12 cellular contexts compared by ENCODE assay signal in the genomic region with DNA sequence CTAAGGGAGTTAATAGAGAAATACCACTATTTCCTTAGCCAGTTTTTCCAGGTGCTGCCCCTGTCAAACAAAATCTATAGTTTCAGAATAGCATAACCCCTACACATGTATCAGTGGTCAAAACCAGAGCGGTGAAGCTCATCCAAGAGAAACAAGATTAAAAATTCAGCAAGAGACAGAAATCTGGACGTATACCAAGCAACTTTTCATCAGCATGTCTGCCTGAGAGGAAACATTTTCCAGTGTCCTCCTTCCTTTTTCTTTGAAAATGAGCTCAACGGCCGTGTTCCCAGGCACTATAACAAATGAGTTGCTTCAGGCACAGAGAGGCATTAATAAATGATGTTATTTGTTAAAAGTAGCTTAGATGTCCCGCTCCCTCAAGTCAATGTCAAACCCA.
DNase-seq lines count a peak whose midpoint lies in the region; TF ChIP-seq lines count a peak whose summit lies in the region.
"Had no signal": no experiment of that assay in that cellular context is flagged by ENCODE, and none has a peak within 500 bp of the region (broad histone marks: within the 10 kb centered on the region; RNA-seq: fewer than 3 reads in every experiment).

No MANE protein-coding gene starts in this region.

- H3K9me3 ChIP-seq in SK-N-SH, result no peaks in the 10 kb centered on the region
- no peaks in the 10 kb centered on the region for H3K9me3 ChIP-seq in endodermal cell (ENCODE audit: control insufficient read depth, low read length)
- H3K9me3 ChIP-seq in testis, result no peaks in the 10 kb centered on the region
- H3K9me3 ChIP-seq: pancreas had no signal

- no peaks in the 10 kb centered on the region for H3K9me2 ChIP-seq in SK-N-SH

- CTCF ChIA-PET in SK-N-SH (lab: Yijun Ruan, JAX), result no interaction called here

- H3K4me2 ChIP-seq in SK-N-SH, result peak overlapping the region; percentile 47

- peak in 1 of 2 experiments; percentile 39; a peak in 1 of 4 replicates for TF ChIP-seq EP300 in SK-N-SH (IDR thresholded peaks at IDR 0.05; ENCODE audit: borderline replicate concordance in 1 of 2, low read depth in 1 of 2, low read length in 1 of 2)

- no peak for DNase-seq in SK-N-SH
- no peak for DNase-seq in endodermal cell
- DNase-seq in testis, result no peak
- DNase-seq in A172 (ENCODE audit: low spot score), result no peak
- no peak for DNase-seq in H7
- DNase-seq in midbrain (lab: John Stamatoyannopoulos, UW), result no peak
- DNase-seq: activated CD8-positive, alpha-beta memory T cell treated with anti-CD3 and anti-CD28 coated beads, Interleukin-2, amount 10 ng/mL, durations not matched to agents 7 days and 5 days; NCI-H1105 treated with DMSO at 0.1 percent for 48 hours had no signal

- no peaks in the 10 kb centered on the region for H3F3A ChIP-seq in SK-N-SH (replicated peaks; ENCODE audit: insufficient read depth)

- H3K9ac ChIP-seq in SK-N-SH (no peak overlapping the region), endodermal cell (ENCODE audit: extremely low read depth, low read length, poor library complexity, severe bottlenecking) (no peak overlapping the region)

- no peak for TF ChIP-seq RAD21 in SK-N-SH (IDR thresholded peaks at IDR 0.05; ENCODE audit: low read length)

- no peaks in the 10 kb centered on the region for H3K27me3 ChIP-seq in SK-N-SH (ENCODE audit: insufficient read depth)
- no peaks in the 10 kb centered on the region for H3K27me3 ChIP-seq in endodermal cell (ENCODE audit: control insufficient read depth, insufficient read depth, low read length, poor library complexity, severe bottlenecking)
- H3K27me3 ChIP-seq in testis, result no peaks in the 10 kb centered on the region
- H3K27me3 ChIP-seq in H7 (ENCODE audit: control insufficient read depth, insufficient read depth, low read length), result no peaks in the 10 kb centered on the region
- H3K27me3 ChIP-seq: cardiac muscle cell, pancreas had no signal

- H3K27me3 Mint-ChIP-seq in endodermal cell (ENCODE audit: insufficient read depth), result no peaks in the 10 kb centered on the region
- H3K27me3 Mint-ChIP-seq in nephron (ENCODE audit: low read depth), result no peaks in the 10 kb centered on the region
- H3K27me3 Mint-ChIP-seq: activated CD8-positive, alpha-beta memory T cell treated with anti-CD3 and anti-CD28 coated beads, Interleukin-2, amount 10 ng/mL, durations not matched to agents 7 days and 5 days had no signal

- 42% methylated on average over 5 of the region's 5 CpGs for WGBS in SK-N-SH (ENCODE audit: low lambda C conversion rate)
- WGBS in endodermal cell (ENCODE audit: insufficient coverage in 1 of 2, insufficient read length in 1 of 2), 2 experiments, result 89 to 92% methylated on average over 2 to 5 of the region's 5 CpGs
- 14 to 29% methylated on average over 5 of the region's 5 CpGs for WGBS in testis, 2 donors

- H3K4me1 Mint-ChIP-seq in endodermal cell (peaks cover 21% of the 10 kb centered on the region), nephron (peaks cover 50% of the 10 kb centered on the region)

- H3K27ac Mint-ChIP-seq in endodermal cell (peak overlapping the region; percentile 72), nephron (peak overlapping the region; percentile 94 to 98 (median 96))

- H3K4me3 Mint-ChIP-seq in endodermal cell (no peak overlapping the region), nephron (peak overlapping the region; percentile 17 to 65 (median 20))
- H3K4me3 Mint-ChIP-seq: activated CD8-positive, alpha-beta memory T cell treated with anti-CD3 and anti-CD28 coated beads, Interleukin-2, amount 10 ng/mL, durations not matched to agents 7 days and 5 days had no signal

- H4K20me1 ChIP-seq in SK-N-SH (ENCODE audit: insufficient read depth), result no peaks in the 10 kb centered on the region

- peaks cover 10 to 16% of the 10 kb centered on the region in 2 experiments; a peak in 3 of 4 replicates for H3K4me1 ChIP-seq in SK-N-SH (ENCODE audit: control insufficient read depth in 1 of 2, insufficient read depth in 2 of 2, low read depth in 1 of 2, low read length in 1 of 2)
- H3K4me1 ChIP-seq in endodermal cell (ENCODE audit: control insufficient read depth, insufficient read depth, low read length), result no peaks in the 10 kb centered on the region
- H3K4me1 ChIP-seq in testis, result no peaks in the 10 kb centered on the region

- H3K79me2 ChIP-seq in SK-N-SH (ENCODE audit: insufficient read depth), result no peaks in the 10 kb centered on the region

- H3K9me3 Mint-ChIP-seq in endodermal cell, result no peaks in the 10 kb centered on the region
- H3K9me3 Mint-ChIP-seq in nephron, result no peaks in the 10 kb centered on the region

- no peaks in the 10 kb centered on the region for H3K36me3 ChIP-seq in SK-N-SH (replicated peaks in 1 of 2; ENCODE audit: control insufficient read depth in 1 of 2, insufficient read depth in 2 of 2, low read length in 1 of 2)
- H3K36me3 ChIP-seq in endodermal cell (ENCODE audit: control insufficient read depth, insufficient read depth, low read length), result no peaks in the 10 kb centered on the region
- H3K36me3 ChIP-seq in testis (ENCODE audit: low read depth, missing control alignments), result no peaks in the 10 kb centered on the region
- no peaks in the 10 kb centered on the region for H3K36me3 ChIP-seq in H7 (replicated peaks; ENCODE audit: control insufficient read depth, insufficient read depth, low read length)
- H3K36me3 ChIP-seq: cardiac muscle cell, pancreas had no signal

- POLR2A ChIA-PET in SK-N-SH (lab: Yijun Ruan, JAX), result no interaction called here

- H2AFZ ChIP-seq in SK-N-SH (ENCODE audit: low read depth), result peak overlapping the region; percentile 35; the same call in 1 of the 2 replicates

- TF ChIP-seq POLR2A in testis (IDR thresholded peaks at IDR 0.05), result no peak

- intact Hi-C loops in testis (cut with DNase I; ENCODE audit: low total_unique reads), result no loop called here

- H3K27ac ChIP-seq in SK-N-SH (ENCODE audit: low read depth in 2 of 2, low read length in 1 of 2) (peak overlapping the region; percentile 34 to 48; a peak in 2 of 4 replicates), endodermal cell (ENCODE audit: low read depth, low read length) (peak overlapping the region; percentile 74), testis (no peak overlapping the region)
- H3K27ac ChIP-seq: cardiac muscle cell, pancreas had no signal

- TF ChIP-seq CTCF in SK-N-SH (IDR thresholded peaks at IDR 0.05), result no peak
- TF ChIP-seq CTCF in endodermal cell (conservative IDR thresholded peaks at IDR 0.05), result no peak
- TF ChIP-seq CTCF in nephron (IDR thresholded peaks at IDR 0.05; ENCODE audit: unreplicated experiment in 3 of 3), result no peak
- no peak for TF ChIP-seq CTCF in testis (IDR thresholded peaks at IDR 0.05)

- H3K36me3 Mint-ChIP-seq in endodermal cell (ENCODE audit: low read depth) (no peaks in the 10 kb centered on the region), nephron (ENCODE audit: low read depth) (no peaks in the 10 kb centered on the region)
- H3K36me3 Mint-ChIP-seq: activated CD8-positive, alpha-beta memory T cell treated with anti-CD3 and anti-CD28 coated beads, Interleukin-2, amount 10 ng/mL, durations not matched to agents 7 days and 5 days had no signal

- H3K4me3 ChIP-seq in SK-N-SH (ENCODE audit: low read depth in 2 of 2, low read length in 1 of 2) (no peak overlapping the region), endodermal cell (ENCODE audit: low read length) (no peak overlapping the region), testis (peak overlapping the region; percentile 2 to 6), H7 (ENCODE audit: insufficient read depth, low read depth, low read length) (no peak overlapping the region)
- H3K4me3 ChIP-seq: cardiac muscle cell, K562, pancreas had no signal

TF ChIP-seq in SK-N-SH, 30 proteins besides CTCF, POLR2A, EP300 and RAD21 (continues in another document):
- no peak; the same call in 1 of the 2 replicates for TF ChIP-seq JUND (IDR thresholded peaks at IDR 0.05)
- TF ChIP-seq TCF12 (IDR thresholded peaks at IDR 0.05), result peak; percentile 76
- TF ChIP-seq, protein P1, sequence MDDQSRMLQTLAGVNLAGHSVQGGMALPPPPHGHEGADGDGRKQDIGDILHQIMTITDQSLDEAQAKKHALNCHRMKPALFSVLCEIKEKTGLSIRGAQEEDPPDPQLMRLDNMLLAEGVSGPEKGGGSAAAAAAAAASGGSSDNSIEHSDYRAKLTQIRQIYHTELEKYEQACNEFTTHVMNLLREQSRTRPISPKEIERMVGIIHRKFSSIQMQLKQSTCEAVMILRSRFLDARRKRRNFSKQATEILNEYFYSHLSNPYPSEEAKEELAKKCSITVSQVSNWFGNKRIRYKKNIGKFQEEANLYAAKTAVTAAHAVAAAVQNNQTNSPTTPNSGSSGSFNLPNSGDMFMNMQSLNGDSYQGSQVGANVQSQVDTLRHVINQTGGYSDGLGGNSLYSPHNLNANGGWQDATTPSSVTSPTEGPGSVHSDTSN (IDR thresholded peaks at IDR 0.05), result peak; percentile 49
- no peak for TF ChIP-seq GATA2 (CRISPR knock-in tag; IDR thresholded peaks at IDR 0.05)
- no peak for TF ChIP-seq RCOR1 (IDR thresholded peaks at IDR 0.05; ENCODE audit: low read length)
- TF ChIP-seq, protein P2, sequence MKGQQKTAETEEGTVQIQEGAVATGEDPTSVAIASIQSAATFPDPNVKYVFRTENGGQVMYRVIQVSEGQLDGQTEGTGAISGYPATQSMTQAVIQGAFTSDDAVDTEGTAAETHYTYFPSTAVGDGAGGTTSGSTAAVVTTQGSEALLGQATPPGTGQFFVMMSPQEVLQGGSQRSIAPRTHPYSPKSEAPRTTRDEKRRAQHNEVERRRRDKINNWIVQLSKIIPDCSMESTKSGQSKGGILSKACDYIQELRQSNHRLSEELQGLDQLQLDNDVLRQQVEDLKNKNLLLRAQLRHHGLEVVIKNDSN (IDR thresholded peaks at IDR 0.05; ENCODE audit: borderline replicate concordance, low read depth), result no peak
- no peak for TF ChIP-seq MEF2A (IDR thresholded peaks at IDR 0.05; ENCODE audit: borderline replicate concordance, low read depth)
- no peak for TF ChIP-seq FOXM1 (IDR thresholded peaks at IDR 0.05; ENCODE audit: low read depth)
- no peak for TF ChIP-seq POLR2AphosphoS5 (IDR thresholded peaks at IDR 0.05; ENCODE audit: low read depth, low read length)
- peak; percentile 71 for TF ChIP-seq NFIC (IDR thresholded peaks at IDR 0.05; ENCODE audit: borderline replicate concordance)

Comparison
In these comparisons a context has a peak if more than half of its experiments do, and no peak if none do; other contexts are left out.
1. H3K27ac ChIP-seq: peak in SK-N-SH (2 of 2) and endodermal cell (single experiment); none in testis (0 of 2).
2. H3K4me3 ChIP-seq: peak in testis (2 of 2); none in SK-N-SH (0 of 2), endodermal cell (single experiment) and H7 (single experiment).